ENCODE assay signal across 13 cellular contexts in the genomic region with DNA sequence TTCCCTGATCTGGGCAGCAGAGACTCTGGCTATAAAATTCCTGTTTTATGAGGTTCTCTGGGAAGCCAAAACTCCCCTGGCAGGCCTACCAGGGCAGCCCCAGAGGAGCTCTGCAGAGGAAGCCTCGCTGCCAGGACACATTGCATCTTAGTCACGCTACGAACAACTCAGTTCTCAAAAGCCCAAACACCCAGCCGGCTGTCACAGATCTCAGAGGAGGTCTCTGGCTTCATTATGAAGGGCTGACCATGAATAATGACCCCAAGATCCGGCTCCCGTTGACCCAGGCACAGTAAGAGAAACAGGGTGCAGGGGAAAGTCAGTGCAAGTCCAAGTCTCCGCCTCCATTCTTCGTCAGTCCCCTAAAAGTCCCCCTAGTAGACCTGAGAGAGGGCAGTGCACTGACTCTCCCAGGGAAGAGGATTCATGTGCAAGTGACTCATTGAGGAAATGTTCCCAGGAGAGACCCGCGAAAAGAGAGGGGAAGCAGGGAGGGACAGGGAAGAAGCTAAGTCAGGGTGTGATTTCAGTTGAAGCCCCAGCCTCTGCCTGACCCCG.
DNase-seq lines count a peak whose midpoint lies in the region; ATAC-seq and TF ChIP-seq lines count a peak whose summit lies in the region.
"Had no signal": no experiment of that assay in that cellular context is flagged by ENCODE, and none has a peak within 500 bp of the region (broad histone marks: within the 10 kb centered on the region; RNA-seq: fewer than 3 reads in every experiment).

No MANE protein-coding gene starts in this region.

- peak; percentile 33 for ATAC-seq in body of pancreas
- ATAC-seq in GM18502 (IDR thresholded peaks at IDR 0.05; ENCODE audit: poor library complexity, unreplicated experiment), result no peak
- ATAC-seq in HG02571 (IDR thresholded peaks at IDR 0.05; ENCODE audit: unreplicated experiment), result no peak
- ATAC-seq in HG03045 (IDR thresholded peaks at IDR 0.05; ENCODE audit: unreplicated experiment), result no peak
- ATAC-seq: stimulated activated naive B cell treated with anti-CD40 and anti-IgM and Interleukin-4, amounts not matched to agents 10 μg/mL and 1 μg/mL and 100 μg/mL, for 72 hours had no signal

- H3K9me3 ChIP-seq in body of pancreas (no peaks in the 10 kb centered on the region), spleen (no peaks in the 10 kb centered on the region)
- H3K9me3 ChIP-seq: Caco-2 had no signal

- H3K27me3 ChIP-seq in body of pancreas (no peaks in the 10 kb centered on the region), spleen (replicated peaks in 1 of 7) (peaks cover 0 to 19% (median 0%) of the 10 kb centered on the region in 7 donors)
- H3K27me3 ChIP-seq: hepatocyte had no signal

- no peak for TF ChIP-seq POLR2A in body of pancreas (IDR thresholded peaks at IDR 0.05)
- no peak for TF ChIP-seq POLR2A in spleen (IDR thresholded peaks at IDR 0.05)

- 63 to 70% methylated on average over 11 of the region's 11 CpGs for WGBS in body of pancreas, 2 donors
- 57 to 80% (median 72%) methylated on average over 11 of the region's 11 CpGs for WGBS in spleen, 5 donors

- no peak overlapping the region for H3K4me3 ChIP-seq in body of pancreas
- no peak overlapping the region for H3K4me3 ChIP-seq in spleen
- H3K4me3 ChIP-seq: hepatocyte had no signal

- DNase-seq in GM03348 (ENCODE audit: low spot score) (peak; percentile 88), body of pancreas (peak in 1 of 4 donors; percentile 18), iPS-NIHi7 (ENCODE audit: extremely low spot score) (peak; percentile 9), spleen (peak; percentile 54), NCI-H1694 treated with DMSO at 0.1 percent for 48 hours (lab: John Stamatoyannopoulos, UW) (no peak)
- DNase-seq: cortex of kidney; stimulated activated naive B cell treated with anti-CD40 and anti-IgM and Interleukin-4, amounts not matched to agents 10 μg/mL and 1 μg/mL and 100 μg/mL, for 72 hours had no signal

- intact Hi-C loops in body of pancreas (cut with DNase I), result no loop called here
- intact Hi-C loops in spleen (cut with DNase I; ENCODE audit: low total_unique reads), result no loop called here

- H3K36me3 ChIP-seq in body of pancreas (replicated peaks in 1 of 2; ENCODE audit: insufficient read depth in 1 of 2, low read depth in 2 of 2) (no peaks in the 10 kb centered on the region), spleen (no peaks in the 10 kb centered on the region)

- H3K4me1 ChIP-seq in body of pancreas, result no peaks in the 10 kb centered on the region
- peaks cover 0 to 19% (median 0%) of the 10 kb centered on the region in 6 donors for H3K4me1 ChIP-seq in spleen
- H3K4me1 ChIP-seq: Caco-2 had no signal

- no peak overlapping the region for H3K27ac ChIP-seq in body of pancreas
- no peak overlapping the region for H3K27ac ChIP-seq in spleen
- H3K27ac ChIP-seq: VCaP had no signal

- TF ChIP-seq CTCF in body of pancreas (IDR thresholded peaks at IDR 0.05), result no peak
- no peak for TF ChIP-seq CTCF in spleen (IDR thresholded peaks at IDR 0.05 in 8 of 11, conservative IDR thresholded peaks at IDR 0.05 in 3 of 11)
